In the genomic region with DNA sequence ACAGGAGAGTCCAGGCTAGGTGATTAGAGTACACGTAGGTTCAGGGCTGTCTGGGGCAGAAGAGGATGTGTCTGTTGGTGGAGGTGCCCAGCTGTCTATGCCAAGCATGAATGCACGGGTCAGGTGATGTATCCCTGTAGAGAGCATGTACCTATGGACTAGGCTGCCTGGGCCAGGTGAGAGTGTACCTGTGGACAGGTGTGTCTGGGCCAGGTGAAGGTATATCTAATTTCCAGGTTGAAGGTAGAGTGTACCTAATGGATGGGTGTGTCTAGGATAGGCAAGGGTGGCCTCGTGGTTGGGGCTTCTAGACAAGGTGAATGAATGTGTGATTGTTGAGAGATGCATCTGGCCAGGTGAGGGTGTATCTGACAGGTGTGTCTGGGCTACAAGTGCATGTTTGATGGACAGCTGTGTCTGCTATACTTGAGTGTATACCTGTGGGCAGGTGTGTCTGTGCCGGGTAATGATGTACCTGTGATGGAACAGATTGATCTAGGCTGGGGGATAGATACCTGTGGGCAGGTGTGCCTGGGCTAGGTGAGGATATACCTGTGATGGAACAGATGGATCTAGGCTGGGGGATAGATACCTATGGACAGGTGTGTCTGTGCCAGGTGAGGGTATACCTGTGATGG, we compare ENCODE assay signal across 20 cellular contexts. TPM values are rescaled to one million over a fixed set of nuclear protein-coding genes. Genes with fewer than 3 reads are reported as not detected.
DNase-seq lines count a peak whose midpoint lies in the region; ATAC-seq and TF ChIP-seq lines count a peak whose summit lies in the region.
"Had no signal": no experiment of that assay in that cellular context is flagged by ENCODE, and none has a peak within 500 bp of the region (broad histone marks: within the 10 kb centered on the region; RNA-seq: fewer than 3 reads in every experiment).

No MANE protein-coding gene starts in this region.

- no peak overlapping the region for H3K4me3 ChIP-seq in CD8-positive, alpha-beta T cell (ENCODE audit: low read depth, low read length)
- no peak overlapping the region for H3K4me3 ChIP-seq in transverse colon
- no peak overlapping the region for H3K4me3 ChIP-seq in neural progenitor cell
- H3K4me3 ChIP-seq: BLaER1 treated with 17β-estradiol and CSF1 and Interleukin-3, amounts not matched to agents 10 nM and 100 nM; GM23248 had no signal

- no peak overlapping the region for H3K9ac ChIP-seq in neural progenitor cell
- H3K9ac ChIP-seq: BLaER1 treated with 17β-estradiol and CSF1 and Interleukin-3, amounts not matched to agents 10 nM and 100 nM; GM23248; KMS-11; SK-N-SH had no signal

- DNase-seq in CD8-positive, alpha-beta T cell, result no peak
- DNase-seq in HFFc6, result no peak
- DNase-seq in central memory CD8-positive, alpha-beta T cell (ENCODE audit: low spot score in 2 of 2), result no peak
- DNase-seq in neural crest cell (ENCODE audit: low read depth, low spot score), result no peak
- DNase-seq in transverse colon, result no peak
- DNase-seq in neural progenitor cell (ENCODE audit: low spot score), result no peak
- DNase-seq in islet precursor cell, result no peak
- DNase-seq in stimulated activated CD4-positive, alpha-beta T cell treated with anti-CD3 and anti-CD28 coated beads, Interleukin-4, amount 100 ng/mL, for 4 hours, result no peak
- DNase-seq: DMS53, GM23248, NCI-H1092 treated with DMSO at 0.1 percent for 48 hours, NCI-H1694 treated with DMSO at 0.1 percent for 48 hours, NCI-H446, NCI-H82, SK-N-SH had no signal

- H3F3A ChIP-seq in neural progenitor cell (ENCODE audit: low read depth), result peaks cover 4% of the 10 kb centered on the region

- peaks cover 9% of the 10 kb centered on the region for H4K20me1 ChIP-seq in neural progenitor cell (ENCODE audit: low read depth)

- H3K9me3 ChIP-seq in CD8-positive, alpha-beta T cell (ENCODE audit: low read length), result no peaks in the 10 kb centered on the region
- H3K9me3 ChIP-seq in transverse colon (no peaks in the 10 kb centered on the region), neural progenitor cell (ENCODE audit: low read depth) (no peaks in the 10 kb centered on the region)
- H3K9me3 ChIP-seq: SK-N-SH had no signal

- no peak overlapping the region for H2AFZ ChIP-seq in neural progenitor cell (replicated peaks)
- H2AFZ ChIP-seq: GM23248 had no signal

- CTCF ChIA-PET in CD8-positive, alpha-beta T cell (lab: Charles Lee), result interaction anchor here (0.8 to 0.9 kb wide), 2 partner anchors 49 to 86 kb away, joined by 3 read pairs; no protein-coding TSS in a partner anchor

- peaks cover 5% of the 10 kb centered on the region for H3K4me1 ChIP-seq in CD8-positive, alpha-beta T cell (ENCODE audit: insufficient read depth, low read length)
- peaks cover 0 to 15% (median 5%) of the 10 kb centered on the region in 4 donors for H3K4me1 ChIP-seq in transverse colon
- no peaks in the 10 kb centered on the region for H3K4me1 ChIP-seq in neural progenitor cell

- no peaks in the 10 kb centered on the region for H3K27me3 Mint-ChIP-seq in CD8-positive, alpha-beta T cell (ENCODE audit: low read depth)
- H3K27me3 Mint-ChIP-seq in HFFc6 (ENCODE audit: insufficient read depth), result no peaks in the 10 kb centered on the region
- H3K27me3 Mint-ChIP-seq in central memory CD8-positive, alpha-beta T cell, result no peaks in the 10 kb centered on the region
- H3K27me3 Mint-ChIP-seq in neural crest cell (ENCODE audit: low read depth), result no peaks in the 10 kb centered on the region
- H3K27me3 Mint-ChIP-seq in neural progenitor cell (ENCODE audit: insufficient read depth, low read depth), result peaks cover 8% of the 10 kb centered on the region

- no peak for TF ChIP-seq POLR2A in transverse colon (IDR thresholded peaks at IDR 0.05)

- no peak overlapping the region for H3K27ac ChIP-seq in CD8-positive, alpha-beta T cell (ENCODE audit: low read depth, low read length)
- H3K27ac ChIP-seq in transverse colon (no peak overlapping the region), neural progenitor cell (no peak overlapping the region)
- H3K27ac ChIP-seq: BLaER1 treated with 17β-estradiol and CSF1 and Interleukin-3, amounts not matched to agents 10 nM and 100 nM; GM23248; HL-60; KMS-11 had no signal

- H3K4me2 ChIP-seq in neural progenitor cell, result no peak overlapping the region
- H3K4me2 ChIP-seq: BLaER1 treated with 17β-estradiol and CSF1 and Interleukin-3, amounts not matched to agents 10 nM and 100 nM; KMS-11; SK-N-SH had no signal

- peak overlapping the region; percentile 41 for H3K27ac Mint-ChIP-seq in CD8-positive, alpha-beta T cell
- H3K27ac Mint-ChIP-seq in HFFc6 (no peak overlapping the region), neural crest cell (ENCODE audit: unreplicated experiment) (no peak overlapping the region), neural progenitor cell (no peak overlapping the region)
- H3K27ac Mint-ChIP-seq in central memory CD8-positive, alpha-beta T cell (ENCODE audit: low read depth), result peak overlapping the region; percentile 62

- no peaks in the 10 kb centered on the region for H3K9me3 Mint-ChIP-seq in CD8-positive, alpha-beta T cell
- no peaks in the 10 kb centered on the region for H3K9me3 Mint-ChIP-seq in HFFc6
- no peaks in the 10 kb centered on the region for H3K9me3 Mint-ChIP-seq in central memory CD8-positive, alpha-beta T cell
- peaks cover 3% of the 10 kb centered on the region for H3K9me3 Mint-ChIP-seq in neural crest cell
- H3K9me3 Mint-ChIP-seq in neural progenitor cell, result no peaks in the 10 kb centered on the region

- H3K4me3 Mint-ChIP-seq in CD8-positive, alpha-beta T cell, result no peak overlapping the region
- H3K4me3 Mint-ChIP-seq in HFFc6 (peak overlapping the region; percentile 28; the same call in 1 of the 2 replicates), neural crest cell (peak overlapping the region; percentile 40), neural progenitor cell (no peak overlapping the region)
- no peak overlapping the region for H3K4me3 Mint-ChIP-seq in central memory CD8-positive, alpha-beta T cell

- H3K36me3 Mint-ChIP-seq in CD8-positive, alpha-beta T cell, result peaks cover 44% of the 10 kb centered on the region
- peaks cover 18% of the 10 kb centered on the region for H3K36me3 Mint-ChIP-seq in HFFc6 (ENCODE audit: low read depth)
- peaks cover 70% of the 10 kb centered on the region for H3K36me3 Mint-ChIP-seq in central memory CD8-positive, alpha-beta T cell (ENCODE audit: insufficient read depth)
- H3K36me3 Mint-ChIP-seq in neural crest cell (ENCODE audit: low read depth), result peaks cover 7% of the 10 kb centered on the region
- H3K36me3 Mint-ChIP-seq in neural progenitor cell, result peaks cover 5% of the 10 kb centered on the region

- no peak for ATAC-seq in CD8-positive, alpha-beta T cell
- no peak for ATAC-seq in central memory CD8-positive, alpha-beta T cell (replicated peaks; ENCODE audit: extremely low read depth, poor library complexity, severe bottlenecking)
- ATAC-seq: Right ventricle myocardium inferior had no signal

- peaks cover 6% of the 10 kb centered on the region for H3K36me3 ChIP-seq in CD8-positive, alpha-beta T cell (ENCODE audit: insufficient read depth, low read length)
- H3K36me3 ChIP-seq in transverse colon (no peaks in the 10 kb centered on the region), neural progenitor cell (no peaks in the 10 kb centered on the region)

- peaks cover 17% of the 10 kb centered on the region for H3K4me1 Mint-ChIP-seq in CD8-positive, alpha-beta T cell (ENCODE audit: low read depth)
- peaks cover 7% of the 10 kb centered on the region for H3K4me1 Mint-ChIP-seq in HFFc6 (ENCODE audit: low read depth)
- peaks cover 33% of the 10 kb centered on the region for H3K4me1 Mint-ChIP-seq in central memory CD8-positive, alpha-beta T cell
- H3K4me1 Mint-ChIP-seq in neural crest cell, result peaks cover 14% of the 10 kb centered on the region
- H3K4me1 Mint-ChIP-seq in neural progenitor cell, result peaks cover 4% of the 10 kb centered on the region

- TF ChIP-seq EP300 in transverse colon (IDR thresholded peaks at IDR 0.05; ENCODE audit: low read depth), result no peak

- H3K27me3 ChIP-seq in CD8-positive, alpha-beta T cell (ENCODE audit: insufficient read depth, low read length), result no peaks in the 10 kb centered on the region
- H3K27me3 ChIP-seq in transverse colon (no peaks in the 10 kb centered on the region), neural progenitor cell (peaks cover 8% of the 10 kb centered on the region)
- H3K27me3 ChIP-seq: BLaER1 treated with 17β-estradiol and CSF1 and Interleukin-3, amounts not matched to agents 10 nM and 100 nM had no signal

- POLR2A ChIA-PET in CD8-positive, alpha-beta T cell (lab: Charles Lee), result interaction anchor here (0.5 to 1.7 kb wide), 3 partner anchors 16 to 84 kb away, joined by 3 to 5 read pairs (median 4); a partner anchor contains a TSS

- no peak for TF ChIP-seq CTCF in CD8-positive, alpha-beta T cell (IDR thresholded peaks at IDR 0.05)
- TF ChIP-seq CTCF in HFFc6 (IDR thresholded peaks at IDR 0.05) (no peak), neural crest cell (conservative IDR thresholded peaks at IDR 0.05) (no peak), transverse colon (IDR thresholded peaks at IDR 0.05) (no peak), neural progenitor cell (IDR thresholded peaks at IDR 0.05) (no peak)

- H3K79me2 ChIP-seq in neural progenitor cell (ENCODE audit: low read depth), result no peaks in the 10 kb centered on the region

- 71 to 100% methylated on average over 1 to 4 of the region's 4 CpGs for WGBS in transverse colon (ENCODE audit: low coverage in 1 of 2), 2 donors

- in situ Hi-C loops in transverse colon (cut with MboI; ENCODE audit: low pct_ligation_motif_present in 1 of 4, low pct_unique_long_range_greater_than_20kb in 1 of 4, low sequenced_read_pairs in 3 of 4), result no loop called here

- intact Hi-C loops in CD8-positive, alpha-beta T cell (cut with DNase I, micrococcal nuclease), result no loop called here
- intact Hi-C loops in transverse colon (cut with DNase I; ENCODE audit: low total_unique reads), result no loop called here

RNA-seq across cellular contexts. Expression of a gene that starts 15.5 kb away (rescaled TPM):
- 10 to 100 TPM; 26.3 to 33.1 TPM for total RNA-seq in CD8-positive, alpha-beta T cell
- total RNA-seq in HFFc6 (2021; fragmentation: NEBNext Ultra II Directional; extraction: Animal tissue kit (Norgen Biotek cat#: 25700)), result 10 to 100 TPM; 20.1 to 27.2 (median 25.5) TPM
- 31.1 and 31.8 TPM in 2 replicates for total RNA-seq in neural crest cell
- total RNA-seq in transverse colon, result 10 to 100 TPM in 3 of 4 donors, 1 to 10 TPM in 1; 7.8 to 13.8 (median 11.0) TPM
- total RNA-seq in neural progenitor cell (ENCODE audit: low replicate concordance), result 1.8 and 8.9 TPM in 2 replicates

RNA-seq across cellular contexts. Expression of a gene that starts 27.0 kb away (rescaled TPM):
- total RNA-seq in CD8-positive, alpha-beta T cell, result 1 to 10 TPM; 1.8 to 1.9 TPM
- total RNA-seq in HFFc6 (2021; fragmentation: NEBNext Ultra II Directional; extraction: Animal tissue kit (Norgen Biotek cat#: 25700)), result under 1 TPM in 2 of 6 experiments, not detected in 4; 0.21 TPM
- total RNA-seq in neural crest cell, result 0.21 and 0.55 TPM in 2 replicates
- total RNA-seq in transverse colon, result 1 to 10 TPM in 1 of 4 donors, under 1 TPM in 1, not detected in 2; 0.95 to 6.4 TPM
- total RNA-seq in neural progenitor cell (ENCODE audit: low replicate concordance), result 0.22 and 0.56 TPM in 2 replicates
- total RNA-seq: GM23248, MCF 10A had no signal

RNA-seq across cellular contexts. Expression of a gene that starts 47.8 kb away (rescaled TPM):
- 10 to 100 TPM; 75.7 to 76.8 TPM for total RNA-seq in CD8-positive, alpha-beta T cell
- total RNA-seq in HFFc6 (2021; fragmentation: NEBNext Ultra II Directional; extraction: Animal tissue kit (Norgen Biotek cat#: 25700)), result under 1 TPM; 0.09 to 0.28 (median 0.19) TPM
- total RNA-seq in neural crest cell, result 0.33 and 0.77 TPM in 2 replicates
- 10 to 100 TPM in 2 of 4 donors, 1 to 10 TPM in 2; 6.6 to 70.7 (median 10.9) TPM for total RNA-seq in transverse colon
- 0.09 and 0.15 TPM in 2 replicates for total RNA-seq in neural progenitor cell (ENCODE audit: low replicate concordance)

Comparison
In these comparisons a context has a peak if more than half of its experiments do, and no peak if none do; other contexts are left out.
1. H3K27ac Mint-ChIP-seq: peak in CD8-positive, alpha-beta T cell (single experiment) and central memory CD8-positive, alpha-beta T cell (single experiment); none in HFFc6 (single experiment), neural crest cell (single experiment) and neural progenitor cell (single experiment).
2. H3K4me3 Mint-ChIP-seq: peak in HFFc6 (single experiment) and neural crest cell (single experiment); none in CD8-positive, alpha-beta T cell (single experiment), central memory CD8-positive, alpha-beta T cell (single experiment) and neural progenitor cell (single experiment).